Comparison of ENCODE assay signal across 8 cellular contexts in genomic region chr5:98774192-98775046, GRCh38. TPM values are rescaled to one million over a fixed set of nuclear protein-coding genes. Genes with fewer than 3 reads are reported as not detected.
DNase-seq lines count a peak whose midpoint lies in the region; ATAC-seq and TF ChIP-seq lines count a peak whose summit lies in the region.

No MANE protein-coding gene starts in this region.

- peak; percentile 28 for ATAC-seq in GM21825 (IDR thresholded peaks at IDR 0.05; ENCODE audit: unreplicated experiment)

- H3K4me1 ChIP-seq in skeletal muscle tissue (ENCODE audit: control insufficient read depth in 3 of 3, insufficient read depth in 3 of 3, low read length in 3 of 3): peaks cover 29 to 47% (median 36%) of the 10 kb centered on the region in 3 donors

- no peak for TF ChIP-seq CTCF in GM10248 (IDR thresholded peaks at IDR 0.05; ENCODE audit: control extremely low read depth, extremely low read depth, low read depth, missing control alignments)
- TF ChIP-seq CTCF in brain microvascular endothelial cell (IDR thresholded peaks at IDR 0.05; ENCODE audit: low read depth, low read length, missing control alignments): no peak

- CTCF ChIA-PET in GM10248 (lab: Yijun Ruan, JAX): no interaction called here

- peak overlapping the region; percentile 85 for H3K27ac ChIP-seq in brain microvascular endothelial cell
- H3K27ac ChIP-seq in skeletal muscle tissue (ENCODE audit: low read depth, low read length): peak overlapping the region; percentile 86

- DNase-seq in GM10248 (ENCODE audit: extremely low spot score) (peak; percentile 57), Kasumi-1 (lab: John Stamatoyannopoulos, UW) (peak; percentile 52 to 58), T-helper 9 cell (peak; percentile 42), brain microvascular endothelial cell (peak; percentile 73), iPS-NIHi7 (ENCODE audit: extremely low spot score) (peak; percentile 53), SKM-1 treated with dmso at 0.1 percent for 144 hours (lab: John Stamatoyannopoulos, UW; ENCODE audit: unreplicated experiment) (no peak)

- peaks cover 6% of the 10 kb centered on the region for H3K36me3 ChIP-seq in brain microvascular endothelial cell (replicated peaks)
- no peaks in the 10 kb centered on the region for H3K36me3 ChIP-seq in skeletal muscle tissue (ENCODE audit: control insufficient read depth in 3 of 3, insufficient read depth in 3 of 3, low read length in 3 of 3)

- H3K27me3 ChIP-seq in brain microvascular endothelial cell (replicated peaks): no peaks in the 10 kb centered on the region
- no peaks in the 10 kb centered on the region for H3K27me3 ChIP-seq in skeletal muscle tissue (ENCODE audit: control insufficient read depth in 3 of 3, insufficient read depth in 3 of 3, low read length in 3 of 3)

- POLR2A ChIA-PET in GM10248 (lab: Yijun Ruan, JAX): interaction anchor here (0.7 kb wide), 1 partner anchor 110 kb away, joined by 3 read pairs; no protein-coding TSS in a partner anchor

- peak overlapping the region; percentile 83 to 91 (median 90) for H3K9ac ChIP-seq in skeletal muscle tissue (ENCODE audit: low read depth in 1 of 3, low read length in 3 of 3)

- in situ Hi-C loops in brain microvascular endothelial cell (cut with HindIII; ENCODE audit: low pct_ligation_motif_present, low sequenced_read_pairs): loop anchor here (25.0 kb wide), 1 partner anchor 337 kb away; no protein-coding TSS in a partner anchor

- no peaks in the 10 kb centered on the region for H3K9me3 ChIP-seq in skeletal muscle tissue (ENCODE audit: control insufficient read depth in 3 of 3, low read length in 3 of 3)

- H3K4me3 ChIP-seq in brain microvascular endothelial cell (ENCODE audit: low read depth, low read length): peak overlapping the region; percentile 82
- H3K4me3 ChIP-seq in skeletal muscle tissue (ENCODE audit: low read length in 3 of 3): peak overlapping the region; percentile 82 to 92 (median 85)

RNA-seq across cellular contexts. Expression of gene RGMB, which starts 1.0 kb away (rescaled TPM):
- total RNA-seq in skeletal muscle tissue: 29.7 TPM
